In genomic region chr7:148987010-148987750, GRCh38 we compare ENCODE assay signal across 8 cellular contexts. TPM values are rescaled to one million over a fixed set of nuclear protein-coding genes. Genes with fewer than 3 reads are reported as not detected.
DNase-seq lines count a peak whose midpoint lies in the region; ATAC-seq, FAIRE-seq and TF ChIP-seq lines count a peak whose summit lies in the region.

No MANE protein-coding gene starts in this region.

- FAIRE-seq in GM19239 (lab: Jason Lieb, UNC), result peak; percentile 89

- no peak for TF ChIP-seq CTCF in BE2C (IDR thresholded peaks at IDR 0.05; ENCODE audit: low read depth, low read length)
- no peak for TF ChIP-seq CTCF in colonic mucosa (IDR thresholded peaks at IDR 0.05)

- H3K9me3 ChIP-seq in BE2C, result no peaks in the 10 kb centered on the region
- no peaks in the 10 kb centered on the region for H3K9me3 ChIP-seq in colonic mucosa

- H3K4me1 ChIP-seq in BE2C (no peaks in the 10 kb centered on the region), colonic mucosa (peaks cover 11% of the 10 kb centered on the region)

- ATAC-seq in HG03442 (IDR thresholded peaks at IDR 0.05; ENCODE audit: unreplicated experiment), result peak; percentile 90
- peak; percentile 93 for ATAC-seq in left colon

- H3K27me3 ChIP-seq in BE2C, result no peaks in the 10 kb centered on the region
- H3K27me3 ChIP-seq in colonic mucosa, result no peaks in the 10 kb centered on the region

- H3K36me3 ChIP-seq in BE2C, result no peaks in the 10 kb centered on the region
- no peaks in the 10 kb centered on the region for H3K36me3 ChIP-seq in colonic mucosa

- DNase-seq in BE2C (peak; percentile 90), GM19239 (ENCODE audit: insufficient read length, low spot score) (peak; percentile 90), NCI-H510A treated with DMSO at 0.1 percent for 48 hours (lab: John Stamatoyannopoulos, UW) (peak; percentile 74), colonic mucosa (peak; percentile 89), left colon (peak; percentile 85 to 91)
- peak; percentile 74 to 78 for DNase-seq in activated CD4-positive, alpha-beta T cell treated with anti-CD3 and anti-CD28 coated beads for 4 hours
- DNase-seq in stimulated activated CD4-positive, alpha-beta T cell treated with anti-CD3 and anti-CD28 coated beads, Interleukin-2, amount 100 ng/mL, for 24 hours, result peak; percentile 76 to 78

- H3K9ac ChIP-seq in colonic mucosa (ENCODE audit: low read depth in 2 of 2, low read length in 2 of 2), result peak overlapping the region; percentile 45 to 90

- intact Hi-C loops in colonic mucosa (cut with DNase I), result no loop called here
- intact Hi-C loops in left colon (cut with DNase I, micrococcal nuclease), result no loop called here

- H3K27ac ChIP-seq in colonic mucosa, result peak overlapping the region; percentile 80

- H3K4me3 ChIP-seq in BE2C (ENCODE audit: low read depth, low read length) (peak overlapping the region; percentile 78), colonic mucosa (peak overlapping the region; percentile 48)

RNA-seq across cellular contexts. Expression of gene PDIA4, which starts 41.1 kb away (rescaled TPM):
- 134 TPM for polyA plus RNA-seq in BE2C (2012; ENCODE audit: insufficient read depth, insufficient read length, low read depth)
- total RNA-seq in colonic mucosa (100 to 1,000 TPM; 218 to 485 TPM), left colon (100 to 1,000 TPM; 131 to 157 TPM)

Comparison
In these comparisons a context has a peak if more than half of its experiments do, and no peak if none do; other contexts are left out.
1. Peak in every context shown above with its lines: DNase-seq, ATAC-seq, H3K4me3 ChIP-seq and H3K27ac ChIP-seq.